In the genomic region with DNA sequence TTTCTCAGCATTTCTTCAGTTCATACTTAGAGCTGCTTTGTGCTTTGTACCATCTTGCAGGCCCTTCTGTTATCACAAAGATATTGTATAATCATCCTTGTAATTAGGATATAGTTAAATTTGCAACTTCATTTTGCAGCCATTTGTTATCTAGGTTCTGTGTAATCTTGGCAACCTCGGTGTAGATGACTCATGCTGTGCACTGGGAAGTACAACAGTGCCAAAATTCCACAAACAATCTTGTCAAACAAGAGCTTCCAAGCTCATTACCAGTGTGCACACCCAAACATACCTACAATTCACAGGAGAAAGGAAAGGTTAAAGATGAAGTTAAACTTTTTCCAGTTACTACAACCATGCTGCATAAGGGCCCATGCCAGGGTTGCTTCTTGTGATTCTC, we compare ENCODE assay signal across 12 cellular contexts.
A peak's percentile ranks its signal among the peaks of the same experiment; 100 is the strongest.
DNase-seq lines count a peak whose midpoint lies in the region; ATAC-seq and TF ChIP-seq lines count a peak whose summit lies in the region.
"Had no signal": no experiment of that assay in that cellular context is flagged by ENCODE, and none has a peak within 500 bp of the region (broad histone marks: within the 10 kb centered on the region; RNA-seq: fewer than 3 reads in every experiment).

No MANE protein-coding gene starts in this region.

- H4K20me1 ChIP-seq in PC-3 (ENCODE audit: low read length), result no peaks in the 10 kb centered on the region

- no peaks in the 10 kb centered on the region for H3K36me3 ChIP-seq in PC-3 (ENCODE audit: low read depth, low read length)
- H3K36me3 ChIP-seq in mucosa of descending colon (ENCODE audit: low read depth), result no peaks in the 10 kb centered on the region
- H3K36me3 ChIP-seq in naive thymus-derived CD4-positive, alpha-beta T cell (ENCODE audit: control insufficient read depth in 2 of 3, insufficient read depth in 3 of 3, low read length in 3 of 3), result no peaks in the 10 kb centered on the region

- H3K36me3 Mint-ChIP-seq in naive thymus-derived CD4-positive, alpha-beta T cell, result peaks cover 0 to 4% (median 0%) of the 10 kb centered on the region in 5 donors

- no peaks in the 10 kb centered on the region for H3K27me3 ChIP-seq in PC-3 (ENCODE audit: low read length)
- H3K27me3 ChIP-seq in naive thymus-derived CD4-positive, alpha-beta T cell (ENCODE audit: control insufficient read depth in 2 of 2, insufficient read depth in 2 of 2, low read length in 2 of 2), result no peaks in the 10 kb centered on the region

- H3K27ac ChIP-seq in PC-3 (ENCODE audit: low read length), result no peak overlapping the region
- H3K27ac ChIP-seq in epithelial cell of prostate, result no peak overlapping the region
- H3K27ac ChIP-seq in naive thymus-derived CD4-positive, alpha-beta T cell (ENCODE audit: low read depth, low read length), result no peak overlapping the region

- H3K9me3 ChIP-seq in PC-3 (ENCODE audit: low read length) (no peaks in the 10 kb centered on the region), mucosa of descending colon (no peaks in the 10 kb centered on the region)
- H3K9me3 ChIP-seq in naive thymus-derived CD4-positive, alpha-beta T cell (ENCODE audit: control insufficient read depth in 2 of 3, low read length in 3 of 3), result no peaks in the 10 kb centered on the region

- TF ChIP-seq CTCF in PC-3 (conservative IDR thresholded peaks at IDR 0.05; ENCODE audit: low read depth, low read length) (no peak), mucosa of descending colon (IDR thresholded peaks at IDR 0.05) (no peak)

- H3K27ac Mint-ChIP-seq in naive thymus-derived CD4-positive, alpha-beta T cell, result no peak overlapping the region

- ATAC-seq in PC-3 (no peak), mucosa of descending colon (peak; percentile 42), GM19351 (IDR thresholded peaks at IDR 0.05; ENCODE audit: unreplicated experiment) (no peak)
- ATAC-seq in naive thymus-derived CD4-positive, alpha-beta T cell, result no peak

- no peaks in the 10 kb centered on the region for H3K27me3 Mint-ChIP-seq in naive thymus-derived CD4-positive, alpha-beta T cell

- H2AFZ ChIP-seq in PC-3 (ENCODE audit: low read length), result no peak overlapping the region

- no peaks in the 10 kb centered on the region for H3K79me2 ChIP-seq in PC-3 (ENCODE audit: low read length)

- DNase-seq in EH (ENCODE audit: low read depth) (peak; percentile 10), PC-3 (peak; percentile 33), epithelial cell of prostate (ENCODE audit: low read depth, low spot score) (peak; percentile 34), mucosa of descending colon (peak in 1 of 3 donors; percentile 7), NCI-H774 (lab: John Stamatoyannopoulos, UW) (no peak)
- DNase-seq in central memory CD4-positive, alpha-beta T cell, result no peak
- DNase-seq in naive thymus-derived CD4-positive, alpha-beta T cell, result no peak
- DNase-seq: activated CD4-positive, alpha-beta T cell treated with anti-CD3 and anti-CD28 coated beads, Interleukin-2, amount 50 U/mL, for 1 hour; GF-D8; NCI-H2081 treated with DMSO at 0.1 percent for 48 hours; retina had no signal

- H3K9ac ChIP-seq in PC-3 (ENCODE audit: low read length), result no peak overlapping the region

- H3K4me1 ChIP-seq in PC-3 (ENCODE audit: insufficient read depth, low read length) (no peaks in the 10 kb centered on the region), mucosa of descending colon (ENCODE audit: low read depth) (no peaks in the 10 kb centered on the region)
- H3K4me1 ChIP-seq in naive thymus-derived CD4-positive, alpha-beta T cell (ENCODE audit: control insufficient read depth in 2 of 2, insufficient read depth in 2 of 2, low read length in 2 of 2), result no peaks in the 10 kb centered on the region

- H3K4me2 ChIP-seq in PC-3 (ENCODE audit: low read length), result no peak overlapping the region

- no peaks in the 10 kb centered on the region for H3K9me2 ChIP-seq in PC-3 (replicated peaks; ENCODE audit: low read length)

- peaks cover 3 to 45% (median 12%) of the 10 kb centered on the region in 11 donors for H3K9me3 Mint-ChIP-seq in naive thymus-derived CD4-positive, alpha-beta T cell

- H3F3A ChIP-seq in PC-3 (ENCODE audit: low read length, unreplicated experiment), result no peaks in the 10 kb centered on the region

- CTCF ChIA-PET in PC-3 (lab: Charles Lee), result no interaction called here
- CTCF ChIA-PET in naive thymus-derived CD4-positive, alpha-beta T cell (lab: Charles Lee), result no interaction called here

- no TSS peak for BruUV-seq in PC-3 (replicated peaks; lab: Mats Ljungman, UMichigan)

- H3K4me1 Mint-ChIP-seq in naive thymus-derived CD4-positive, alpha-beta T cell, result no peaks in the 10 kb centered on the region

- H3K4me3 ChIP-seq in PC-3 (ENCODE audit: low read length) (no peak overlapping the region), mucosa of descending colon (no peak overlapping the region)
- H3K4me3 ChIP-seq in naive thymus-derived CD4-positive, alpha-beta T cell (ENCODE audit: low read length), result no peak overlapping the region

- intact Hi-C loops in PC-3 (cut with micrococcal nuclease), result no loop called here
- intact Hi-C loops in mucosa of descending colon (cut with DNase I, micrococcal nuclease), result no loop called here
- intact Hi-C loops in naive thymus-derived CD4-positive, alpha-beta T cell (cut with micrococcal nuclease), result no loop called here

- POLR2A ChIA-PET in PC-3 (lab: Charles Lee; ENCODE audit: unreplicated experiment), result no interaction called here
- POLR2A ChIA-PET in naive thymus-derived CD4-positive, alpha-beta T cell (lab: Charles Lee), result no interaction called here

- H3K4me3 Mint-ChIP-seq in naive thymus-derived CD4-positive, alpha-beta T cell, result no peak overlapping the region

Comparison
In these comparisons a context has a peak if more than half of its experiments do, and no peak if none do; other contexts are left out.
1. DNase-seq: peak in EH (single experiment), PC-3 (single experiment) and epithelial cell of prostate (single experiment); none in central memory CD4-positive, alpha-beta T cell (single experiment), naive thymus-derived CD4-positive, alpha-beta T cell (0 of 9) and NCI-H774 (single experiment).